ENCODE assay signal across 2 cellular contexts in the genomic region with DNA sequence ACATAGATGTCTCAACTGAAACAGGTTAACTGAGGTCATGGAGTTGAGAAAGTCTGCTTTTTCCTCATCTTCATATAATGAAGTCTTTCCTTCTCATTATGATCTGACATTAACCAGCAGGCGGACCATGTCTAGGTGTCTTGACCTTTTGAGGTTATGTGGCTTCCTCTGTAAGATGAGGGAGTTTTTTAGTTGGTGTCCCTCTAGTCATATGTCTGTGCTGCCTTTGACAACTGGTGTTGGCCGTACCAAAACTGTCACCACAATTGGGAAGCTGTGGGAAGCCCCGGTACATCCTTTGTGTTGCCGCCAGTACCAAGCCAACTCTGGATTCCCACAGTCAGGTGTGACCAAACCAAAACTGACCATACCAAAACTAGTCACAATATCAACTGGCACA.
TF ChIP-seq lines count a peak whose summit lies in the region.

No MANE protein-coding gene starts in this region.

TF ChIP-seq in GM12878, 131 proteins besides CTCF, POLR2A, EP300 and RAD21 (continued from another document):
- no peak for TF ChIP-seq SPI1 (IDR thresholded peaks at IDR 0.05; ENCODE audit: borderline replicate concordance, insufficient read depth, low read depth, low read length)
- TF ChIP-seq YBX1 (IDR thresholded peaks at IDR 0.05): no peak
- 0 out of 2 replicates have a peak, but pooled peaks have one; percentile 28 for TF ChIP-seq BMI1 (IDR thresholded peaks at IDR 0.05; ENCODE audit: borderline replicate concordance)
- no peak for TF ChIP-seq BRCA1 (IDR thresholded peaks at IDR 0.05; ENCODE audit: low read depth, low read length)
- TF ChIP-seq, protein P1, sequence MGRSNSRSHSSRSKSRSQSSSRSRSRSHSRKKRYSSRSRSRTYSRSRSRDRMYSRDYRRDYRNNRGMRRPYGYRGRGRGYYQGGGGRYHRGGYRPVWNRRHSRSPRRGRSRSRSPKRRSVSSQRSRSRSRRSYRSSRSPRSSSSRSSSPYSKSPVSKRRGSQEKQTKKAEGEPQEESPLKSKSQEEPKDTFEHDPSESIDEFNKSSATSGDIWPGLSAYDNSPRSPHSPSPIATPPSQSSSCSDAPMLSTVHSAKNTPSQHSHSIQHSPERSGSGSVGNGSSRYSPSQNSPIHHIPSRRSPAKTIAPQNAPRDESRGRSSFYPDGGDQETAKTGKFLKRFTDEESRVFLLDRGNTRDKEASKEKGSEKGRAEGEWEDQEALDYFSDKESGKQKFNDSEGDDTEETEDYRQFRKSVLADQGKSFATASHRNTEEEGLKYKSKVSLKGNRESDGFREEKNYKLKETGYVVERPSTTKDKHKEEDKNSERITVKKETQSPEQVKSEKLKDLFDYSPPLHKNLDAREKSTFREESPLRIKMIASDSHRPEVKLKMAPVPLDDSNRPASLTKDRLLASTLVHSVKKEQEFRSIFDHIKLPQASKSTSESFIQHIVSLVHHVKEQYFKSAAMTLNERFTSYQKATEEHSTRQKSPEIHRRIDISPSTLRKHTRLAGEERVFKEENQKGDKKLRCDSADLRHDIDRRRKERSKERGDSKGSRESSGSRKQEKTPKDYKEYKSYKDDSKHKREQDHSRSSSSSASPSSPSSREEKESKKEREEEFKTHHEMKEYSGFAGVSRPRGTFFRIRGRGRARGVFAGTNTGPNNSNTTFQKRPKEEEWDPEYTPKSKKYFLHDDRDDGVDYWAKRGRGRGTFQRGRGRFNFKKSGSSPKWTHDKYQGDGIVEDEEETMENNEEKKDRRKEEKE (IDR thresholded peaks at IDR 0.05): no peak
- TF ChIP-seq, protein P2, sequence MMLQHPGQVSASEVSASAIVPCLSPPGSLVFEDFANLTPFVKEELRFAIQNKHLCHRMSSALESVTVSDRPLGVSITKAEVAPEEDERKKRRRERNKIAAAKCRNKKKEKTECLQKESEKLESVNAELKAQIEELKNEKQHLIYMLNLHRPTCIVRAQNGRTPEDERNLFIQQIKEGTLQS (IDR thresholded peaks at IDR 0.05; ENCODE audit: borderline replicate concordance, extremely low read depth, low read depth, low read length): no peak
- TF ChIP-seq, protein P3, sequence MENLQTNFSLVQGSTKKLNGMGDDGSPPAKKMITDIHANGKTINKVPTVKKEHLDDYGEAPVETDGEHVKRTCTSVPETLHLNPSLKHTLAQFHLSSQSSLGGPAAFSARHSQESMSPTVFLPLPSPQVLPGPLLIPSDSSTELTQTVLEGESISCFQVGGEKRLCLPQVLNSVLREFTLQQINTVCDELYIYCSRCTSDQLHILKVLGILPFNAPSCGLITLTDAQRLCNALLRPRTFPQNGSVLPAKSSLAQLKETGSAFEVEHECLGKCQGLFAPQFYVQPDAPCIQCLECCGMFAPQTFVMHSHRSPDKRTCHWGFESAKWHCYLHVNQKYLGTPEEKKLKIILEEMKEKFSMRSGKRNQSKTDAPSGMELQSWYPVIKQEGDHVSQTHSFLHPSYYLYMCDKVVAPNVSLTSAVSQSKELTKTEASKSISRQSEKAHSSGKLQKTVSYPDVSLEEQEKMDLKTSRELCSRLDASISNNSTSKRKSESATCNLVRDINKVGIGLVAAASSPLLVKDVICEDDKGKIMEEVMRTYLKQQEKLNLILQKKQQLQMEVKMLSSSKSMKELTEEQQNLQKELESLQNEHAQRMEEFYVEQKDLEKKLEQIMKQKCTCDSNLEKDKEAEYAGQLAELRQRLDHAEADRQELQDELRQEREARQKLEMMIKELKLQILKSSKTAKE (IDR thresholded peaks at IDR 0.05; ENCODE audit: low read depth, poor library complexity, severe bottlenecking): peak; percentile 64
- TF ChIP-seq NR2F1 (conservative IDR thresholded peaks at IDR 0.05): peak; percentile 99
- no peak for TF ChIP-seq CREB1 (IDR thresholded peaks at IDR 0.05; ENCODE audit: low read depth)
- peak; percentile 72 for TF ChIP-seq RUNX3 (IDR thresholded peaks at IDR 0.05; ENCODE audit: low read length)
- TF ChIP-seq, protein P4, sequence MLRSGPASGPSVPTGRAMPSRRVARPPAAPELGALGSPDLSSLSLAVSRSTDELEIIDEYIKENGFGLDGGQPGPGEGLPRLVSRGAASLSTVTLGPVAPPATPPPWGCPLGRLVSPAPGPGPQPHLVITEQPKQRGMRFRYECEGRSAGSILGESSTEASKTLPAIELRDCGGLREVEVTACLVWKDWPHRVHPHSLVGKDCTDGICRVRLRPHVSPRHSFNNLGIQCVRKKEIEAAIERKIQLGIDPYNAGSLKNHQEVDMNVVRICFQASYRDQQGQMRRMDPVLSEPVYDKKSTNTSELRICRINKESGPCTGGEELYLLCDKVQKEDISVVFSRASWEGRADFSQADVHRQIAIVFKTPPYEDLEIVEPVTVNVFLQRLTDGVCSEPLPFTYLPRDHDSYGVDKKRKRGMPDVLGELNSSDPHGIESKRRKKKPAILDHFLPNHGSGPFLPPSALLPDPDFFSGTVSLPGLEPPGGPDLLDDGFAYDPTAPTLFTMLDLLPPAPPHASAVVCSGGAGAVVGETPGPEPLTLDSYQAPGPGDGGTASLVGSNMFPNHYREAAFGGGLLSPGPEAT (IDR thresholded peaks at IDR 0.05; ENCODE audit: low read depth): peak; percentile 53; the same call in 1 of the 2 replicates
- TF ChIP-seq IKZF1 (conservative IDR thresholded peaks at IDR 0.05): peak; percentile 84
TF ChIP-seq in GM12878: peak in this region for 11.

TF ChIP-seq in SK-N-SH treated with all-trans-retinoic acid at 6 μM for 48 hours, 23 proteins besides CTCF, POLR2A, EP300 and RAD21 (continued from another document):
- TF ChIP-seq PPARA (CRISPR knock-in tag; IDR thresholded peaks at IDR 0.05; ENCODE audit: borderline replicate concordance) (no peak), BACH2 (CRISPR knock-in tag; IDR thresholded peaks at IDR 0.05; ENCODE audit: borderline replicate concordance) (no peak)
